Comparison of ENCODE assay signal across 8 cellular contexts in genomic region chr1:181083842-181084605, GRCh38. TPM values are rescaled to one million over a fixed set of nuclear protein-coding genes. Genes with fewer than 3 reads are reported as not detected.
A peak's percentile ranks its signal among the peaks of the same experiment; 100 is the strongest.
DNase-seq lines count a peak whose midpoint lies in the region; ATAC-seq and TF ChIP-seq lines count a peak whose summit lies in the region.

No MANE protein-coding gene starts in this region.

- no peaks in the 10 kb centered on the region for H3K9me3 ChIP-seq in parathyroid adenoma (ENCODE audit: control insufficient read depth, low read length)

- no peak overlapping the region for H3K4me2 ChIP-seq in parathyroid adenoma (ENCODE audit: low read length)

- no peak overlapping the region for H3K27ac ChIP-seq in parathyroid adenoma

- H3K27me3 ChIP-seq in parathyroid adenoma (ENCODE audit: control insufficient read depth, insufficient read depth, low read length): no peaks in the 10 kb centered on the region

- no peak overlapping the region for H3K4me3 ChIP-seq in epithelial cell of proximal tubule (ENCODE audit: low read depth, low read length)
- no peak overlapping the region for H3K4me3 ChIP-seq in parathyroid adenoma (ENCODE audit: low read depth, low read length)

- no peaks in the 10 kb centered on the region for H3K4me1 ChIP-seq in parathyroid adenoma

- TF ChIP-seq CTCF in epithelial cell of proximal tubule (conservative IDR thresholded peaks at IDR 0.05; ENCODE audit: low read depth, low read length): peak; percentile 67
- TF ChIP-seq CTCF in parathyroid adenoma (IDR thresholded peaks at IDR 0.05): peak; percentile 37

- no peaks in the 10 kb centered on the region for H3K79me2 ChIP-seq in parathyroid adenoma

- no peaks in the 10 kb centered on the region for H3K36me3 ChIP-seq in parathyroid adenoma (ENCODE audit: control insufficient read depth, insufficient read depth, low read length)

- no peak overlapping the region for H3K9ac ChIP-seq in parathyroid adenoma

- no peak overlapping the region for H2AFZ ChIP-seq in parathyroid adenoma

- ATAC-seq in HG02623 (IDR thresholded peaks at IDR 0.05; ENCODE audit: unreplicated experiment): peak; percentile 28

- DNase-seq in activated gamma-delta T cell treated with Interleukin-2 at 50 U/mL for 16 hours (peak; percentile 48), activated gamma-delta T cell (lab: John Stamatoyannopoulos, UW) (no peak), NCI-H345 (lab: John Stamatoyannopoulos, UW) (peak; percentile 50), epithelial cell of proximal tubule (ENCODE audit: low read depth) (no peak), foreskin melanocyte (no peak)
- DNase-seq in activated CD4-positive, alpha-beta T cell treated with anti-CD3 and anti-CD28 coated beads for 4 hours: peak; percentile 58 to 62

RNA-seq across cellular contexts. Expression of gene IER5, which starts 4.5 kb away (rescaled TPM):
- total RNA-seq in epithelial cell of proximal tubule: 20.5 and 43.0 TPM in 2 replicates

RNA-seq across cellular contexts. Expression of gene MR1, which starts 50.2 kb away (rescaled TPM):
- total RNA-seq in epithelial cell of proximal tubule: 0.29 and 0.87 TPM in 2 replicates

Comparison
In these comparisons a context has a peak if more than half of its experiments do, and no peak if none do; other contexts are left out.
1. DNase-seq: peak in activated gamma-delta T cell treated with Interleukin-2 at 50 U/mL for 16 hours (single experiment), NCI-H345 (single experiment) and activated CD4-positive, alpha-beta T cell treated with anti-CD3 and anti-CD28 coated beads for 4 hours (2 of 2); none in activated gamma-delta T cell (single experiment), epithelial cell of proximal tubule (single experiment) and foreskin melanocyte (single experiment).